In the genomic region with DNA sequence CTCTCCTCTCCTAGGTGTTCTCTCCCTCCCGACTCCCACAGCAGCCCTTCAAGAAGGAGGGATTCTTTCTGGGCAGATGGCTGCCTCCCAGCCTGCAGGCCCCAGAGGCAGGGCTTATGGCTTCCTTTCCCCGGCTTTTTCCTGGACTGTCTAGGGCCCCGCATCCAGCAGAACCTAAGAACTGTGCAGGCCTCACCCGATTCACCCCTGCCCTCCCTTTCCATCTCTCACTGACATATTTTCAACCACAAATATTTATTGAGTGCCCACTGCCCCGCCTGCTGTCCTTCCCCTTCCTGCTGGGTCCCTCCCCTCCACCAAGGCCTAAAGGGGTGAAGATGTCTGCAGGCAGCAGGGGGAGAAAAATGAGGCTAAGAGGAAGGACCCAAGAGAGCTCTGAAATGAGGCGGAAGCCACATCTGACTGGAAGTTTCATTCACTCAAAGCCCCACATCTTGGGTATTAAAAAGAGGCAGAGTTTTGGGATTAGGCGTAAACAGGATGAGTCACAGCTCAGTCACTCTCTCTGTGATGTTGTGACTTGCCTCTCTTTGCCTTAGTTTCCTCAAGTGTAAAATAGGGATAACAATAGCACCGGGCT, we compare ENCODE assay signal across 9 cellular contexts. TPM values are rescaled to one million over a fixed set of nuclear protein-coding genes. Genes with fewer than 3 reads are reported as not detected.
DNase-seq lines count a peak whose midpoint lies in the region; ATAC-seq, FAIRE-seq and TF ChIP-seq lines count a peak whose summit lies in the region.
"Had no signal": no experiment of that assay in that cellular context is flagged by ENCODE, and none has a peak within 500 bp of the region (broad histone marks: within the 10 kb centered on the region; RNA-seq: fewer than 3 reads in every experiment).

No MANE protein-coding gene starts in this region.

- H2AFZ ChIP-seq in keratinocyte (ENCODE audit: control insufficient read depth, low read length) = peak overlapping the region; percentile 55

- peaks cover 25% of the 10 kb centered on the region for H3K4me1 Mint-ChIP-seq in activated T-helper 17 cell treated with anti-CD3 and anti-CD28 coated beads, Interleukin-2, amount 50 U/mL, for 72 hours
- H3K4me1 Mint-ChIP-seq in stimulated activated memory B cell treated with anti-CD40 and anti-IgM and Interleukin-4, amounts not matched to agents 10 μg/mL and 1 μg/mL and 100 μg/mL, for 72 hours = peaks cover 10% of the 10 kb centered on the region

- peaks cover 20% of the 10 kb centered on the region for H3K79me2 ChIP-seq in keratinocyte (ENCODE audit: control insufficient read depth, insufficient read depth, low read length)

- H3K36me3 ChIP-seq in keratinocyte (ENCODE audit: control insufficient read depth in 2 of 2, extremely low read depth in 1 of 2, insufficient read depth in 2 of 2, low read length in 2 of 2) (no peaks in the 10 kb centered on the region), upper lobe of left lung (no peaks in the 10 kb centered on the region)

- H3K9me3 Mint-ChIP-seq in activated T-helper 17 cell treated with anti-CD3 and anti-CD28 coated beads, Interleukin-2, amount 50 U/mL, for 72 hours = no peaks in the 10 kb centered on the region
- H3K9me3 Mint-ChIP-seq in stimulated activated memory B cell treated with anti-CD40 and anti-IgM and Interleukin-4, amounts not matched to agents 10 μg/mL and 1 μg/mL and 100 μg/mL, for 72 hours = no peaks in the 10 kb centered on the region

- dilution Hi-C loops in keratinocyte (cut with MboI; ENCODE audit: extremely low pct_ligation_motif_present, low sequenced_read_pairs) = no loop called here

- no peaks in the 10 kb centered on the region for H3K27me3 ChIP-seq in keratinocyte (ENCODE audit: control insufficient read depth, extremely low read depth, insufficient read depth, low read length)
- H3K27me3 ChIP-seq in upper lobe of left lung = no peaks in the 10 kb centered on the region

- 11 to 28% methylated on average over 8 of the region's 8 CpGs for WGBS in upper lobe of left lung, 2 donors

- H3K4me1 ChIP-seq in keratinocyte (ENCODE audit: control insufficient read depth, extremely low read depth, insufficient read depth, low read length) (peaks cover 85% of the 10 kb centered on the region), upper lobe of left lung (peaks cover 52 to 66% (median 62%) of the 10 kb centered on the region in 4 donors)

- H3K4me2 ChIP-seq in keratinocyte (ENCODE audit: control insufficient read depth, extremely low read depth, insufficient read depth, low read depth, low read length) = peak overlapping the region; percentile 86

- TF ChIP-seq CTCF in keratinocyte (optimal IDR thresholded peaks at IDR 0.05 in 1 of 3, IDR thresholded peaks at IDR 0.05 in 1 of 3, conservative IDR thresholded peaks at IDR 0.05 in 1 of 3; ENCODE audit: extremely low read depth in 1 of 3, insufficient read depth in 2 of 3, low read length in 3 of 3) = no peak
- no peak for TF ChIP-seq CTCF in upper lobe of left lung (IDR thresholded peaks at IDR 0.05)

- no peaks in the 10 kb centered on the region for H3K9me3 ChIP-seq in keratinocyte (ENCODE audit: control insufficient read depth, low read depth, low read length)
- H3K9me3 ChIP-seq in upper lobe of left lung = no peaks in the 10 kb centered on the region

- no peaks in the 10 kb centered on the region for H3K36me3 Mint-ChIP-seq in activated T-helper 17 cell treated with anti-CD3 and anti-CD28 coated beads, Interleukin-2, amount 50 U/mL, for 72 hours (ENCODE audit: low read depth)
- H3K36me3 Mint-ChIP-seq in stimulated activated memory B cell treated with anti-CD40 and anti-IgM and Interleukin-4, amounts not matched to agents 10 μg/mL and 1 μg/mL and 100 μg/mL, for 72 hours = no peaks in the 10 kb centered on the region

- peak in 2 of 4 donors; percentile 24 to 73 for TF ChIP-seq POLR2A in upper lobe of left lung (IDR thresholded peaks at IDR 0.05)

- peak; percentile 99 for FAIRE-seq in keratinocyte (lab: Jason Lieb, UNC)

- no peaks in the 10 kb centered on the region for H4K20me1 ChIP-seq in keratinocyte (ENCODE audit: control insufficient read depth, extremely low read depth, insufficient read depth, low read length)

- peak overlapping the region; percentile 83 for H3K9ac ChIP-seq in keratinocyte (ENCODE audit: control insufficient read depth, extremely low read depth, insufficient read depth, low read length)

- ATAC-seq in activated CD4-positive, CD25-positive, alpha-beta regulatory T cell treated with anti-CD3 and anti-CD28 coated beads, Interleukin-2, amount 50 U/mL, for 24 hours = peak; percentile 16 to 21
- ATAC-seq in activated T-helper 17 cell treated with anti-CD3 and anti-CD28 coated beads, Interleukin-2, amount 50 U/mL, for 72 hours (replicated peaks) = peak; percentile 91
- peak; percentile 47 to 49 for ATAC-seq in upper lobe of left lung (ENCODE audit: low FRiP score in 2 of 2)
- no peak for ATAC-seq in stimulated activated memory B cell treated with anti-CD40 and anti-IgM and Interleukin-4, amounts not matched to agents 10 μg/mL and 1 μg/mL and 100 μg/mL, for 72 hours

- peak overlapping the region; percentile 14 to 58 (median 20) for H3K4me3 ChIP-seq in keratinocyte (ENCODE audit: control insufficient read depth in 2 of 3, extremely low read depth in 1 of 3, insufficient read depth in 2 of 3, low read depth in 1 of 3, low read length in 3 of 3)
- H3K4me3 ChIP-seq in upper lobe of left lung = peak overlapping the region in 3 of 4 donors; percentile 47 to 53 (median 49)

- DNase-seq in activated CD4-positive, CD25-positive, alpha-beta regulatory T cell treated with anti-CD3 and anti-CD28 coated beads, Interleukin-2, amount 50 U/mL, for 72 hours = no peak
- DNase-seq in NCI-H2081 (lab: John Stamatoyannopoulos, UW) (peak; percentile 71 to 84), keratinocyte (ENCODE audit: low read depth, low spot score) (peak; percentile 66), upper lobe of left lung (peak in 1 of 2 donors; percentile 78), nucleus accumbens (lab: John Stamatoyannopoulos, UW) (no peak)

- H3K27ac ChIP-seq in keratinocyte (ENCODE audit: control insufficient read depth, insufficient read depth, low read length) (peak overlapping the region; percentile 95), upper lobe of left lung (peak overlapping the region; percentile 82 to 92 (median 88))

- TF ChIP-seq EP300 in upper lobe of left lung (IDR thresholded peaks at IDR 0.05) = peak in 1 of 4 donors; percentile 42

- H3K27me3 Mint-ChIP-seq in activated T-helper 17 cell treated with anti-CD3 and anti-CD28 coated beads, Interleukin-2, amount 50 U/mL, for 72 hours = no peaks in the 10 kb centered on the region
- peaks cover 76% of the 10 kb centered on the region for H3K27me3 Mint-ChIP-seq in stimulated activated memory B cell treated with anti-CD40 and anti-IgM and Interleukin-4, amounts not matched to agents 10 μg/mL and 1 μg/mL and 100 μg/mL, for 72 hours

- peak overlapping the region; percentile 62 for H3K4me3 Mint-ChIP-seq in activated T-helper 17 cell treated with anti-CD3 and anti-CD28 coated beads, Interleukin-2, amount 50 U/mL, for 72 hours
- H3K4me3 Mint-ChIP-seq in stimulated activated memory B cell treated with anti-CD40 and anti-IgM and Interleukin-4, amounts not matched to agents 10 μg/mL and 1 μg/mL and 100 μg/mL, for 72 hours = no peak overlapping the region

- no peaks in the 10 kb centered on the region for H3K9me1 ChIP-seq in keratinocyte (ENCODE audit: control insufficient read depth, extremely low read depth, insufficient read depth, low read length)

- H3K27ac Mint-ChIP-seq in activated T-helper 17 cell treated with anti-CD3 and anti-CD28 coated beads, Interleukin-2, amount 50 U/mL, for 72 hours = peak overlapping the region; percentile 90
- no peak overlapping the region for H3K27ac Mint-ChIP-seq in stimulated activated memory B cell treated with anti-CD40 and anti-IgM and Interleukin-4, amounts not matched to agents 10 μg/mL and 1 μg/mL and 100 μg/mL, for 72 hours

RNA-seq across cellular contexts. Expression of gene SCNN1A, which starts 2.9 kb away (rescaled TPM):
- total RNA-seq in activated T-helper 17 cell treated with anti-CD3 and anti-CD28 coated beads, Interleukin-2, amount 50 U/mL, for 72 hours = 1 to 10 TPM in 1 of 2 donors, not detected in 1; 1.6 TPM
- polyA plus RNA-seq in keratinocyte = 3.8 to 13.2 TPM (median 11.1 TPM) in 3 replicates
- polyA plus RNA-seq in keratinocyte (2011; ENCODE audit: low read depth) = 21.9 TPM
- 4.1 and 4.5 TPM in 2 replicates for polyA plus RNA-seq in keratinocyte (2011; cell fraction: cytosol; rRNA removed)
- polyA plus RNA-seq in keratinocyte (2011; cell fraction: nucleus; rRNA removed) = 20.5 and 22.3 TPM in 2 replicates
- polyA plus RNA-seq in keratinocyte (2012; ENCODE audit: low replicate concordance) = 12.9 and 30.9 TPM in 2 replicates
- 9.3 to 37.2 TPM (median 15.6 TPM) in 3 replicates for polyA minus RNA-seq in keratinocyte
- 5.0 TPM for polyA minus RNA-seq in keratinocyte (2011; cell fraction: cytosol; rRNA and poly(A)+ RNA removed)
- polyA minus RNA-seq in keratinocyte (2011; cell fraction: nucleus; rRNA and poly(A)+ RNA removed) = 7.4 and 9.9 TPM in 2 replicates
- 100 to 1,000 TPM; 153 to 594 (median 346) TPM for total RNA-seq in upper lobe of left lung
- total RNA-seq: temporal lobe had no signal

RNA-seq across cellular contexts. Expression of gene LTBR, which starts 11.5 kb away (rescaled TPM):
- total RNA-seq in activated T-helper 17 cell treated with anti-CD3 and anti-CD28 coated beads, Interleukin-2, amount 50 U/mL, for 72 hours = under 1 TPM; 0.56 to 0.61 TPM
- 39.5 to 101 TPM (median 42.7 TPM) in 3 replicates for polyA plus RNA-seq in keratinocyte
- 71.5 TPM for polyA plus RNA-seq in keratinocyte (2011; ENCODE audit: low read depth)
- 39.8 and 91.6 TPM in 2 replicates for polyA plus RNA-seq in keratinocyte (2011; cell fraction: cytosol; rRNA removed)
- 116 and 157 TPM in 2 replicates for polyA plus RNA-seq in keratinocyte (2011; cell fraction: nucleus; rRNA removed)
- polyA plus RNA-seq in keratinocyte (2012; ENCODE audit: low replicate concordance) = 81.1 and 123 TPM in 2 replicates
- 25.5 to 123 TPM (median 30.4 TPM) in 3 replicates for polyA minus RNA-seq in keratinocyte
- 90.2 TPM for polyA minus RNA-seq in keratinocyte (2011; cell fraction: cytosol; rRNA and poly(A)+ RNA removed)
- 52.7 and 58.7 TPM in 2 replicates for polyA minus RNA-seq in keratinocyte (2011; cell fraction: nucleus; rRNA and poly(A)+ RNA removed)
- total RNA-seq in upper lobe of left lung = 100 to 1,000 TPM in 5 of 6 donors, 10 to 100 TPM in 1; 84.9 to 207 (median 150) TPM

RNA-seq across cellular contexts. Expression of gene TNFRSF1A, which starts 30.6 kb away (rescaled TPM):
- 10 to 100 TPM; 42.1 to 74.1 TPM for total RNA-seq in activated T-helper 17 cell treated with anti-CD3 and anti-CD28 coated beads, Interleukin-2, amount 50 U/mL, for 72 hours
- 54.0 to 157 TPM (median 101 TPM) in 3 replicates for polyA plus RNA-seq in keratinocyte
- 24.9 TPM for polyA plus RNA-seq in keratinocyte (2011; ENCODE audit: low read depth)
- 87.5 and 120 TPM in 2 replicates for polyA plus RNA-seq in keratinocyte (2011; cell fraction: cytosol; rRNA removed)
- 212 and 216 TPM in 2 replicates for polyA plus RNA-seq in keratinocyte (2011; cell fraction: nucleus; rRNA removed)
- 88.6 and 105 TPM in 2 replicates for polyA plus RNA-seq in keratinocyte (2012; ENCODE audit: low replicate concordance)
- 62.7 to 254 TPM (median 79.8 TPM) in 3 replicates for polyA minus RNA-seq in keratinocyte
- polyA minus RNA-seq in keratinocyte (2011; cell fraction: cytosol; rRNA and poly(A)+ RNA removed) = 106 TPM
- polyA minus RNA-seq in keratinocyte (2011; cell fraction: nucleus; rRNA and poly(A)+ RNA removed) = 109 and 203 TPM in 2 replicates
- 100 to 1,000 TPM; 140 to 425 (median 202) TPM for total RNA-seq in upper lobe of left lung

Comparison
In these comparisons a context has a peak if more than half of its experiments do, and no peak if none do; other contexts are left out.
1. DNase-seq: peak in NCI-H2081 (2 of 2) and keratinocyte (single experiment); none in activated CD4-positive, CD25-positive, alpha-beta regulatory T cell treated with anti-CD3 and anti-CD28 coated beads, Interleukin-2, amount 50 U/mL, for 72 hours (single experiment) and nucleus accumbens (0 of 56).
2. RNA of gene SCNN1A, which starts 2.9 kb away (total RNA-seq): 153 to 594 TPM in upper lobe of left lung; 1.6 TPM in activated T-helper 17 cell treated with anti-CD3 and anti-CD28 coated beads, Interleukin-2, amount 50 U/mL, for 72 hours; every median in the first group is over 10 times any median in the second.
3. RNA of gene LTBR, which starts 11.5 kb away (total RNA-seq): 84.9 to 207 TPM in upper lobe of left lung; 0.56 to 0.61 TPM in activated T-helper 17 cell treated with anti-CD3 and anti-CD28 coated beads, Interleukin-2, amount 50 U/mL, for 72 hours; every median in the first group is over 10 times any median in the second.